In genomic region chr3:34019158-34019557, GRCh38 we compare ENCODE assay signal across 1 cellular context.
TF ChIP-seq lines count a peak whose summit lies in the region.

No MANE protein-coding gene starts in this region.

TF ChIP-seq in GM23338, 12 proteins besides CTCF, POLR2A, EP300 and RAD21 (continued from another document):
- TF ChIP-seq, protein P1, sequence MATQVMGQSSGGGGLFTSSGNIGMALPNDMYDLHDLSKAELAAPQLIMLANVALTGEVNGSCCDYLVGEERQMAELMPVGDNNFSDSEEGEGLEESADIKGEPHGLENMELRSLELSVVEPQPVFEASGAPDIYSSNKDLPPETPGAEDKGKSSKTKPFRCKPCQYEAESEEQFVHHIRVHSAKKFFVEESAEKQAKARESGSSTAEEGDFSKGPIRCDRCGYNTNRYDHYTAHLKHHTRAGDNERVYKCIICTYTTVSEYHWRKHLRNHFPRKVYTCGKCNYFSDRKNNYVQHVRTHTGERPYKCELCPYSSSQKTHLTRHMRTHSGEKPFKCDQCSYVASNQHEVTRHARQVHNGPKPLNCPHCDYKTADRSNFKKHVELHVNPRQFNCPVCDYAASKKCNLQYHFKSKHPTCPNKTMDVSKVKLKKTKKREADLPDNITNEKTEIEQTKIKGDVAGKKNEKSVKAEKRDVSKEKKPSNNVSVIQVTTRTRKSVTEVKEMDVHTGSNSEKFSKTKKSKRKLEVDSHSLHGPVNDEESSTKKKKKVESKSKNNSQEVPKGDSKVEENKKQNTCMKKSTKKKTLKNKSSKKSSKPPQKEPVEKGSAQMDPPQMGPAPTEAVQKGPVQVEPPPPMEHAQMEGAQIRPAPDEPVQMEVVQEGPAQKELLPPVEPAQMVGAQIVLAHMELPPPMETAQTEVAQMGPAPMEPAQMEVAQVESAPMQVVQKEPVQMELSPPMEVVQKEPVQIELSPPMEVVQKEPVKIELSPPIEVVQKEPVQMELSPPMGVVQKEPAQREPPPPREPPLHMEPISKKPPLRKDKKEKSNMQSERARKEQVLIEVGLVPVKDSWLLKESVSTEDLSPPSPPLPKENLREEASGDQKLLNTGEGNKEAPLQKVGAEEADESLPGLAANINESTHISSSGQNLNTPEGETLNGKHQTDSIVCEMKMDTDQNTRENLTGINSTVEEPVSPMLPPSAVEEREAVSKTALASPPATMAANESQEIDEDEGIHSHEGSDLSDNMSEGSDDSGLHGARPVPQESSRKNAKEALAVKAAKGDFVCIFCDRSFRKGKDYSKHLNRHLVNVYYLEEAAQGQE (IDR thresholded peaks at IDR 0.05; ENCODE audit: unreplicated experiment) = no peak
- TF ChIP-seq POLR2AphosphoS5 (IDR thresholded peaks at IDR 0.05; ENCODE audit: low read depth) (no peak), NANOG (IDR thresholded peaks at IDR 0.05; ENCODE audit: borderline replicate concordance) (no peak), JUNB (IDR thresholded peaks at IDR 0.05; ENCODE audit: unreplicated experiment) (no peak), EZH2phosphoT487 (IDR thresholded peaks at IDR 0.05; ENCODE audit: unreplicated experiment) (no peak), EZH2 (IDR thresholded peaks at IDR 0.05; ENCODE audit: low read depth, unreplicated experiment) (no peak), ZNF331 (CRISPR knock-in tag; IDR thresholded peaks at IDR 0.05; ENCODE audit: low read depth) (no peak)
- TF ChIP-seq, protein P2, sequence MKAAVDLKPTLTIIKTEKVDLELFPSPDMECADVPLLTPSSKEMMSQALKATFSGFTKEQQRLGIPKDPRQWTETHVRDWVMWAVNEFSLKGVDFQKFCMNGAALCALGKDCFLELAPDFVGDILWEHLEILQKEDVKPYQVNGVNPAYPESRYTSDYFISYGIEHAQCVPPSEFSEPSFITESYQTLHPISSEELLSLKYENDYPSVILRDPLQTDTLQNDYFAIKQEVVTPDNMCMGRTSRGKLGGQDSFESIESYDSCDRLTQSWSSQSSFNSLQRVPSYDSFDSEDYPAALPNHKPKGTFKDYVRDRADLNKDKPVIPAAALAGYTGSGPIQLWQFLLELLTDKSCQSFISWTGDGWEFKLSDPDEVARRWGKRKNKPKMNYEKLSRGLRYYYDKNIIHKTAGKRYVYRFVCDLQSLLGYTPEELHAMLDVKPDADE (IDR thresholded peaks at IDR 0.05) = no peak
